Comparison of ENCODE assay signal across 22 cellular contexts in the genomic region with DNA sequence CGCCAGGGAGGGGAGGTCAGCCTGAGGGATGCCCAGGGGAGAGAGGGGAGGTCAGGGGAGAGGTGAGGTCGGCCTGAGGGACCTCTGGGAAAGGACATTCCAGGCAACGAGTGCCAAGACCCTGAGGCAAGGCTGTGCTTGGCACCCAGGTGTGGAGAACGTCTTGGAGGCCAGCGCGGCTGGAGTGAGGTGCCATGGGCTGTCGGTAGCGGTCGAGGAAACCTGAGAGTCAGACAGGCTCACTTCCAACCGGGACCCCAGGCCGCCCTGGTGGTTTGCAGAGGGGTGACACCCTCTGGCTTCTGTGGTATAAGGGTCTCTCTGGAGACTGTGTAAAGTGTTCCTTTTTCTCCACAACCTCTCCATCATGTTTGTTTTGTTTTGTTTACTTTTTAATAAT.
DNase-seq lines count a peak whose midpoint lies in the region; ATAC-seq, FAIRE-seq and TF ChIP-seq lines count a peak whose summit lies in the region.
"Had no signal": no experiment of that assay in that cellular context is flagged by ENCODE, and none has a peak within 500 bp of the region (broad histone marks: within the 10 kb centered on the region; RNA-seq: fewer than 3 reads in every experiment).

No MANE protein-coding gene starts in this region.

- H3K4me1 ChIP-seq in A549 (no peaks in the 10 kb centered on the region), smooth muscle cell (ENCODE audit: low read depth) (no peaks in the 10 kb centered on the region)
- H3K4me1 ChIP-seq: ascending aorta, left lung, sigmoid colon had no signal

- H2AFZ ChIP-seq in smooth muscle cell (ENCODE audit: low read depth) = no peak overlapping the region

- DNase-seq in A549 (ENCODE audit: low read depth in 1 of 2, low spot score in 1 of 2) (peak in 1 of 2 experiments; percentile 11), WERI-Rb-1 (no peak), iPS-NIHi7 (ENCODE audit: extremely low spot score) (peak; percentile 81), NCI-H526 treated with DMSO at 0.1 percent for 48 hours (lab: John Stamatoyannopoulos, UW) (no peak), A172 (ENCODE audit: low spot score) (no peak), smooth muscle cell (lab: John Stamatoyannopoulos, UW; ENCODE audit: unreplicated experiment) (no peak)
- DNase-seq: activated CD4-positive, CD25-positive, alpha-beta regulatory T cell; activated gamma-delta T cell treated with Interleukin-2 at 50 U/mL for 16 hours; CD8-positive, alpha-beta memory T cell; hippocampal formation; left lung; NCI-H1694; NCI-H446 treated with DMSO at 0.1 percent for 48 hours; occipital lobe; SIG-M5; stimulated activated CD4-positive, alpha-beta T cell treated with anti-CD3 and anti-CD28 coated beads, Interleukin-1b, Interleukin-23, amount 100 ng/mL, for 48 hours; substantia nigra had no signal

- POLR2A ChIA-PET in A549 (lab: Yijun Ruan, JAX) = no interaction called here

- TF ChIP-seq CTCF in A549 (IDR thresholded peaks at IDR 0.05) = no peak
- TF ChIP-seq CTCF in GM12873 (IDR thresholded peaks at IDR 0.05; ENCODE audit: insufficient read depth, low read depth, low read length, missing control alignments) = peak; percentile 45
- peak; percentile 58 for TF ChIP-seq CTCF in WERI-Rb-1 (IDR thresholded peaks at IDR 0.05; ENCODE audit: low read depth, low read length)
- TF ChIP-seq CTCF in smooth muscle cell (IDR thresholded peaks at IDR 0.05; ENCODE audit: borderline replicate concordance, insufficient read depth, poor library complexity, severe bottlenecking) = no peak

- H3K27ac ChIP-seq in A549 (no peak overlapping the region), WERI-Rb-1 (no peak overlapping the region), smooth muscle cell (ENCODE audit: low read depth) (no peak overlapping the region)
- H3K27ac ChIP-seq: ascending aorta, left lung, sigmoid colon had no signal

- H3K9ac ChIP-seq in smooth muscle cell (ENCODE audit: low read depth) = no peak overlapping the region

- no peak overlapping the region for H3K4me2 ChIP-seq in A549
- H3K4me2 ChIP-seq in smooth muscle cell = no peak overlapping the region

- H4K20me1 ChIP-seq in smooth muscle cell (ENCODE audit: low read depth) = no peaks in the 10 kb centered on the region

- H3K9me3 ChIP-seq in A549 (no peaks in the 10 kb centered on the region; the same call in 1 of the 3 replicates), WERI-Rb-1 (ENCODE audit: severe bottlenecking) (no peaks in the 10 kb centered on the region), smooth muscle cell (replicated peaks; ENCODE audit: low read depth) (no peaks in the 10 kb centered on the region)
- H3K9me3 ChIP-seq: ascending aorta, sigmoid colon had no signal

- no peak for TF ChIP-seq EP300 in A549 (IDR thresholded peaks at IDR 0.05)

- H3K79me2 ChIP-seq in smooth muscle cell (ENCODE audit: low read depth) = no peaks in the 10 kb centered on the region

- ATAC-seq in A549 (peak; percentile 70 to 83; a peak in 4 of 6 replicates), GM19455 (IDR thresholded peaks at IDR 0.05; ENCODE audit: unreplicated experiment) (no peak)
- ATAC-seq: left lung had no signal

- TF ChIP-seq POLR2A in A549 (IDR thresholded peaks at IDR 0.05; ENCODE audit: low read length) = no peak

- peaks cover 24% of the 10 kb centered on the region for H3K36me3 ChIP-seq in WERI-Rb-1
- no peaks in the 10 kb centered on the region for H3K36me3 ChIP-seq in smooth muscle cell (ENCODE audit: low read depth)
- H3K36me3 ChIP-seq: ascending aorta, left lung, sigmoid colon had no signal

- 27% methylated on average over 10 of the region's 11 CpGs for WGBS in A549 (ENCODE audit: missing lambda C conversion rate)
- WGBS in smooth muscle cell (ENCODE audit: low lambda C conversion rate) = 59% methylated on average over 8 of the region's 11 CpGs

- H3F3A ChIP-seq in smooth muscle cell (ENCODE audit: low read depth) = no peaks in the 10 kb centered on the region

- H3K27me3 ChIP-seq in WERI-Rb-1 (ENCODE audit: insufficient read depth, low read depth, severe bottlenecking) (no peaks in the 10 kb centered on the region), smooth muscle cell (ENCODE audit: low read depth) (no peaks in the 10 kb centered on the region)
- H3K27me3 ChIP-seq: ascending aorta, sigmoid colon had no signal

- FAIRE-seq in A549 (lab: Jason Lieb, UNC) = no peak
- FAIRE-seq: H54 had no signal

- H3K4me3 ChIP-seq in A549 (no peak overlapping the region), WERI-Rb-1 (ENCODE audit: low read depth, low read length) (no peak overlapping the region), smooth muscle cell (no peak overlapping the region)
- H3K4me3 ChIP-seq: ascending aorta, left lung, sigmoid colon had no signal

- CTCF ChIA-PET in A549 (lab: Yijun Ruan, JAX) = no interaction called here

- TF ChIP-seq RAD21 in A549 (conservative IDR thresholded peaks at IDR 0.05 in 1 of 2, IDR thresholded peaks at IDR 0.05 in 1 of 2) = no peak

TF ChIP-seq in A549, 52 proteins besides CTCF, POLR2A, EP300 and RAD21:
- TF ChIP-seq SMC3 (IDR thresholded peaks at IDR 0.05) (no peak), TP53 (CRISPR knock-in tag; IDR thresholded peaks at IDR 0.05) (no peak), KDM1A (IDR thresholded peaks at IDR 0.05; ENCODE audit: low read depth) (no peak), RNF2 (IDR thresholded peaks at IDR 0.05; ENCODE audit: borderline replicate concordance, low read depth) (no peak), ZNF302 (CRISPR knock-in tag; IDR thresholded peaks at IDR 0.05) (no peak), FOSL2 (IDR thresholded peaks at IDR 0.05) (no peak), FOSL2 (CRISPR knock-in tag; IDR thresholded peaks at IDR 0.05) (no peak), CEBPB (IDR thresholded peaks at IDR 0.05) (no peak), TFCP2L1 (CRISPR knock-in tag; IDR thresholded peaks at IDR 0.05) (no peak), HEYL (CRISPR knock-in tag; IDR thresholded peaks at IDR 0.05) (no peak), MAZ (IDR thresholded peaks at IDR 0.05; ENCODE audit: borderline replicate concordance, low read depth, low read length) (no peak), CHD2 (IDR thresholded peaks at IDR 0.05; ENCODE audit: low read length, partially characterized antibody) (no peak), MYC (IDR thresholded peaks at IDR 0.05; ENCODE audit: borderline replicate concordance, low read length) (no peak), EHMT2 (IDR thresholded peaks at IDR 0.05; ENCODE audit: low read depth) (no peak)
- TF ChIP-seq, protein P1, sequence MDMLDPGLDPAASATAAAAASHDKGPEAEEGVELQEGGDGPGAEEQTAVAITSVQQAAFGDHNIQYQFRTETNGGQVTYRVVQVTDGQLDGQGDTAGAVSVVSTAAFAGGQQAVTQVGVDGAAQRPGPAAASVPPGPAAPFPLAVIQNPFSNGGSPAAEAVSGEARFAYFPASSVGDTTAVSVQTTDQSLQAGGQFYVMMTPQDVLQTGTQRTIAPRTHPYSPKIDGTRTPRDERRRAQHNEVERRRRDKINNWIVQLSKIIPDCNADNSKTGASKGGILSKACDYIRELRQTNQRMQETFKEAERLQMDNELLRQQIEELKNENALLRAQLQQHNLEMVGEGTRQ (IDR thresholded peaks at IDR 0.05) = no peak
- TF ChIP-seq, protein P2, sequence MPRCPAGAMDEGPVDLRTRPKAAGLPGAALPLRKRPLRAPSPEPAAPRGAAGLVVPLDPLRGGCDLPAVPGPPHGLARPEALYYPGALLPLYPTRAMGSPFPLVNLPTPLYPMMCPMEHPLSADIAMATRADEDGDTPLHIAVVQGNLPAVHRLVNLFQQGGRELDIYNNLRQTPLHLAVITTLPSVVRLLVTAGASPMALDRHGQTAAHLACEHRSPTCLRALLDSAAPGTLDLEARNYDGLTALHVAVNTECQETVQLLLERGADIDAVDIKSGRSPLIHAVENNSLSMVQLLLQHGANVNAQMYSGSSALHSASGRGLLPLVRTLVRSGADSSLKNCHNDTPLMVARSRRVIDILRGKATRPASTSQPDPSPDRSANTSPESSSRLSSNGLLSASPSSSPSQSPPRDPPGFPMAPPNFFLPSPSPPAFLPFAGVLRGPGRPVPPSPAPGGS (IDR thresholded peaks at IDR 0.05) = no peak
- TF ChIP-seq, protein P3, sequence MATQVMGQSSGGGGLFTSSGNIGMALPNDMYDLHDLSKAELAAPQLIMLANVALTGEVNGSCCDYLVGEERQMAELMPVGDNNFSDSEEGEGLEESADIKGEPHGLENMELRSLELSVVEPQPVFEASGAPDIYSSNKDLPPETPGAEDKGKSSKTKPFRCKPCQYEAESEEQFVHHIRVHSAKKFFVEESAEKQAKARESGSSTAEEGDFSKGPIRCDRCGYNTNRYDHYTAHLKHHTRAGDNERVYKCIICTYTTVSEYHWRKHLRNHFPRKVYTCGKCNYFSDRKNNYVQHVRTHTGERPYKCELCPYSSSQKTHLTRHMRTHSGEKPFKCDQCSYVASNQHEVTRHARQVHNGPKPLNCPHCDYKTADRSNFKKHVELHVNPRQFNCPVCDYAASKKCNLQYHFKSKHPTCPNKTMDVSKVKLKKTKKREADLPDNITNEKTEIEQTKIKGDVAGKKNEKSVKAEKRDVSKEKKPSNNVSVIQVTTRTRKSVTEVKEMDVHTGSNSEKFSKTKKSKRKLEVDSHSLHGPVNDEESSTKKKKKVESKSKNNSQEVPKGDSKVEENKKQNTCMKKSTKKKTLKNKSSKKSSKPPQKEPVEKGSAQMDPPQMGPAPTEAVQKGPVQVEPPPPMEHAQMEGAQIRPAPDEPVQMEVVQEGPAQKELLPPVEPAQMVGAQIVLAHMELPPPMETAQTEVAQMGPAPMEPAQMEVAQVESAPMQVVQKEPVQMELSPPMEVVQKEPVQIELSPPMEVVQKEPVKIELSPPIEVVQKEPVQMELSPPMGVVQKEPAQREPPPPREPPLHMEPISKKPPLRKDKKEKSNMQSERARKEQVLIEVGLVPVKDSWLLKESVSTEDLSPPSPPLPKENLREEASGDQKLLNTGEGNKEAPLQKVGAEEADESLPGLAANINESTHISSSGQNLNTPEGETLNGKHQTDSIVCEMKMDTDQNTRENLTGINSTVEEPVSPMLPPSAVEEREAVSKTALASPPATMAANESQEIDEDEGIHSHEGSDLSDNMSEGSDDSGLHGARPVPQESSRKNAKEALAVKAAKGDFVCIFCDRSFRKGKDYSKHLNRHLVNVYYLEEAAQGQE (IDR thresholded peaks at IDR 0.05) = no peak

Comparison
In these comparisons a context has a peak if more than half of its experiments do, and no peak if none do; other contexts are left out.
1. CTCF ChIP-seq: peak in GM12873 (single experiment) and WERI-Rb-1 (single experiment); none in A549 (single experiment) and smooth muscle cell (single experiment).